19 cellular contexts compared by ENCODE assay signal in genomic region chr5:38403407-38403806, GRCh38.
DNase-seq lines count a peak whose midpoint lies in the region; ATAC-seq and TF ChIP-seq lines count a peak whose summit lies in the region.
"Had no signal": no experiment of that assay in that cellular context is flagged by ENCODE, and none has a peak within 500 bp of the region (broad histone marks: within the 10 kb centered on the region; RNA-seq: fewer than 3 reads in every experiment).

No MANE protein-coding gene starts in this region.

- no peak overlapping the region for H3K4me2 ChIP-seq in PC-3 (ENCODE audit: low read length)

- H3K79me2 ChIP-seq in PC-3 (ENCODE audit: low read length): no peaks in the 10 kb centered on the region

- no peak for TF ChIP-seq CTCF in PC-3 (conservative IDR thresholded peaks at IDR 0.05; ENCODE audit: low read depth, low read length)

- no TSS peak for BruUV-seq in PC-3 (replicated peaks; lab: Mats Ljungman, UMichigan)

- CTCF ChIA-PET in PC-3 (lab: Charles Lee): no interaction called here

- no peaks in the 10 kb centered on the region for H3K9me3 ChIP-seq in PC-3 (ENCODE audit: low read length)
- H3K9me3 ChIP-seq: esophagus muscularis mucosa had no signal

- no peaks in the 10 kb centered on the region for H3K36me3 Mint-ChIP-seq in activated naive CD4-positive, alpha-beta T cell treated with anti-CD3 and anti-CD28 coated beads, Interleukin-2, amount 50 U/mL, for 72 hours
- H3K36me3 Mint-ChIP-seq: IgD-negative memory B cell had no signal

- intact Hi-C loops in PC-3 (cut with micrococcal nuclease): no loop called here

- H4K20me1 ChIP-seq in PC-3 (ENCODE audit: low read length): no peaks in the 10 kb centered on the region
- H4K20me1 ChIP-seq: BLaER1 treated with 17β-estradiol and CSF1 and Interleukin-3, amounts not matched to agents 10 nM and 100 nM had no signal

- H2AFZ ChIP-seq in PC-3 (ENCODE audit: low read length): no peak overlapping the region

- H3K27me3 ChIP-seq in PC-3 (ENCODE audit: low read length): peaks cover 59% of the 10 kb centered on the region

- ATAC-seq in PC-3 (peak; percentile 80), GM18511 (IDR thresholded peaks at IDR 0.05; ENCODE audit: unreplicated experiment) (no peak)
- no peak for ATAC-seq in activated naive CD4-positive, alpha-beta T cell treated with anti-CD3 and anti-CD28 coated beads, Interleukin-2, amount 50 U/mL, for 72 hours
- ATAC-seq: sciatic nerve had no signal

- H3K9ac ChIP-seq in PC-3 (ENCODE audit: low read length): no peak overlapping the region
- H3K9ac ChIP-seq: BLaER1 treated with 17β-estradiol and CSF1 and Interleukin-3, amounts not matched to agents 10 nM and 100 nM had no signal

- H3K4me3 ChIP-seq in PC-3 (ENCODE audit: low read length): no peak overlapping the region
- H3K4me3 ChIP-seq: BLaER1 treated with 17β-estradiol and CSF1 and Interleukin-3, amounts not matched to agents 10 nM and 100 nM; esophagus muscularis mucosa had no signal

- POLR2A ChIA-PET in PC-3 (lab: Charles Lee; ENCODE audit: unreplicated experiment): no interaction called here

- H3K27ac Mint-ChIP-seq in activated naive CD4-positive, alpha-beta T cell treated with anti-CD3 and anti-CD28 coated beads, Interleukin-2, amount 50 U/mL, for 72 hours: no peak overlapping the region
- H3K27ac Mint-ChIP-seq: T-helper 1 cell treated with Interleukin-12 subunit alpha and Interleukin-12 subunit beta and Interleukin-4 antibody, amounts not matched to agents 30 μg/mL and 1 μg/mL, for 36 hours had no signal

- no peak overlapping the region for H3K27ac ChIP-seq in PC-3 (ENCODE audit: low read length)
- H3K27ac ChIP-seq: BLaER1 treated with 17β-estradiol and CSF1 and Interleukin-3, amounts not matched to agents 10 nM and 100 nM; esophagus muscularis mucosa had no signal

- no peaks in the 10 kb centered on the region for H3K9me2 ChIP-seq in PC-3 (replicated peaks; ENCODE audit: low read length)

- H3F3A ChIP-seq in PC-3 (ENCODE audit: low read length, unreplicated experiment): no peaks in the 10 kb centered on the region

- peak; percentile 60 for DNase-seq in EL
- peak; percentile 29 for DNase-seq in PC-3
- peak; percentile 72 for DNase-seq in dermis blood vessel endothelial cell
- peak; percentile 69 to 72 for DNase-seq in lung microvascular endothelial cell (ENCODE audit: low read depth in 2 of 2)
- DNase-seq in activated naive CD4-positive, alpha-beta T cell treated with anti-CD3 and anti-CD28 coated beads, Interleukin-2, amount 50 U/mL, for 72 hours (ENCODE audit: low spot score in 2 of 2): no peak
- no peak for DNase-seq in NCI-H2029 (lab: John Stamatoyannopoulos, UW)
- DNase-seq: activated CD4-positive, alpha-beta T cell treated with anti-CD3 and anti-CD28 coated beads for 1 hour; activated effector memory CD4-positive, alpha-beta T cell treated with anti-CD3 and anti-CD28 coated beads, Interleukin-2, amount 50 U/mL, for 16 hours; DMS53; hypothalamus; left cardiac atrium; NCI-H1092 treated with DMSO at 0.1 percent for 48 hours; occipital lobe had no signal

- no peaks in the 10 kb centered on the region for H3K36me3 ChIP-seq in PC-3 (ENCODE audit: low read depth, low read length)
- H3K36me3 ChIP-seq: BLaER1 treated with 17β-estradiol and CSF1 and Interleukin-3, amounts not matched to agents 10 nM and 100 nM; esophagus muscularis mucosa had no signal

- no peaks in the 10 kb centered on the region for H3K9me3 Mint-ChIP-seq in activated naive CD4-positive, alpha-beta T cell treated with anti-CD3 and anti-CD28 coated beads, Interleukin-2, amount 50 U/mL, for 72 hours
- H3K9me3 Mint-ChIP-seq: T-helper 1 cell treated with Interleukin-12 subunit alpha and Interleukin-12 subunit beta and Interleukin-4 antibody, amounts not matched to agents 30 μg/mL and 1 μg/mL, for 36 hours had no signal

- H3K4me1 ChIP-seq in PC-3 (ENCODE audit: insufficient read depth, low read length): no peaks in the 10 kb centered on the region
- H3K4me1 ChIP-seq: esophagus muscularis mucosa had no signal

Comparison
In these comparisons a context has a peak if more than half of its experiments do, and no peak if none do; other contexts are left out.
1. DNase-seq: peak in EL (single experiment), PC-3 (single experiment), dermis blood vessel endothelial cell (single experiment) and lung microvascular endothelial cell (2 of 2); none in activated naive CD4-positive, alpha-beta T cell treated with anti-CD3 and anti-CD28 coated beads, Interleukin-2, amount 50 U/mL, for 72 hours (0 of 2) and NCI-H2029 (single experiment).